Comparison of ENCODE assay signal across 1 cellular context in the genomic region with DNA sequence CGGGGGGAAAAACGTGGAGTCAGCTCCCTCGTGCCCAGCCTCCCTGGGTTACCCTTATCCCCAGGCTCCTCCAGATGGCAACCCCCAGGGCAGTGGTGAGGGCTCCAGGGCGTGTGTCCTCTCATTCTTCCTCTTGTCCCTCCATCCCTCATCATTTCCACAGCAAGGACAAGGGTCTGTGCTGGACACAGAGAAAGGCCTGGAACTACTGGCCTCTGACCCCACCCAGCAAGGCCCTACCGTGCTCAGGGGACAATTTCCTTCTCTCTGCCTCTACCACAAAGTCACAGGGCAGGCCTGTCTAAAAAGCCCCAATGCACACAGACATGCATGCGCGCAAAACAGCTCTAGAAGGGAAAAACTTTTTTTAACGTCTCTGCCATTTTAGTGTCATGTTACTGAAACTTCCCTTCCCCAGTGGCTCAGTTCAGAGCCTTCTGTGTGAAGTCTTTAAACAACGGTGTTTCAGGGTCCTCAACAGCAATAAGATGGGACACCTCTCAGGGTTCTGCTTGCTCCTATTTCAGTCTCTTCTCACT.
TF ChIP-seq lines count a peak whose summit lies in the region.

No MANE protein-coding gene starts in this region.

TF ChIP-seq in K562, 482 proteins besides CTCF, POLR2A, EP300 and RAD21:
- TF ChIP-seq IRF1 (CRISPR knock-in tag; IDR thresholded peaks at IDR 0.05; ENCODE audit: borderline replicate concordance) (no peak), ZNF232 (CRISPR knock-in tag; IDR thresholded peaks at IDR 0.05) (0 out of 2 replicates have a peak, but pooled peaks have one; percentile 8)
